8 cellular contexts compared by ENCODE assay signal in genomic region chr6:26342106-26342999, GRCh38. TPM values are rescaled to one million over a fixed set of nuclear protein-coding genes. Genes with fewer than 3 reads are reported as not detected.
DNase-seq lines count a peak whose midpoint lies in the region; ATAC-seq and TF ChIP-seq lines count a peak whose summit lies in the region.

No MANE protein-coding gene starts in this region.

- intact Hi-C loops in Right ventricle myocardium superior (cut with DNase I) = loop anchor here (5.0 kb wide), 1 partner anchor 250 kb away; no protein-coding TSS in a partner anchor

- peak; percentile 59 for ATAC-seq in GM18867 (IDR thresholded peaks at IDR 0.05; ENCODE audit: unreplicated experiment)
- peak; percentile 71 for ATAC-seq in HG02885 (IDR thresholded peaks at IDR 0.05; ENCODE audit: poor library complexity, unreplicated experiment)
- ATAC-seq in T-helper 17 cell = peak; percentile 15
- ATAC-seq in Right ventricle myocardium superior (ENCODE audit: poor library complexity) = no peak

- no peaks in the 10 kb centered on the region for H3K36me3 Mint-ChIP-seq in T-helper 17 cell (ENCODE audit: low read depth)

- no peak for TF ChIP-seq POLR2A in erythroblast (IDR thresholded peaks at IDR 0.05; ENCODE audit: low read length)

- no peaks in the 10 kb centered on the region for H3K9me3 ChIP-seq in T-helper 17 cell (ENCODE audit: control insufficient read depth, low read length, poor library complexity, severe bottlenecking)
- no peaks in the 10 kb centered on the region for H3K9me3 ChIP-seq in iPS-18c (ENCODE audit: control insufficient read depth, insufficient read depth, low read length)

- H3K27me3 Mint-ChIP-seq in T-helper 17 cell = peaks cover 5% of the 10 kb centered on the region

- H3K4me1 Mint-ChIP-seq in T-helper 17 cell = peaks cover 2% of the 10 kb centered on the region

- peak overlapping the region; percentile 51 for H3K4me3 ChIP-seq in iPS-18c (ENCODE audit: insufficient read depth, low read depth, low read length)

- H3K27ac Mint-ChIP-seq in T-helper 17 cell = peak overlapping the region; percentile 63

- DNase-seq in T-helper 17 cell (no peak), Right ventricle myocardium superior (no peak), NCI-H82 treated with DMSO at 0.1 percent for 48 hours (lab: John Stamatoyannopoulos, UW; ENCODE audit: unreplicated experiment) (no peak), pons (ENCODE audit: low spot score) (no peak), erythroblast (lab: John Stamatoyannopoulos, UW) (no peak)

- H3K4me3 Mint-ChIP-seq in T-helper 17 cell = peak overlapping the region; percentile 89

RNA-seq across cellular contexts. Expression of gene BTN3A2, which starts 22.6 kb away (rescaled TPM):
- 100 to 1,000 TPM; 115 to 147 TPM for total RNA-seq in T-helper 17 cell
- total RNA-seq in Right ventricle myocardium superior = 12.8 TPM

RNA-seq across cellular contexts. Expression of gene BTN2A2, which starts 40.6 kb away (rescaled TPM):
- total RNA-seq in T-helper 17 cell (10 to 100 TPM; 21.4 to 23.6 TPM), Right ventricle myocardium superior (4.9 TPM)

RNA-seq across cellular contexts. Expression of gene BTN3A1, which starts 59.7 kb away (rescaled TPM):
- total RNA-seq in T-helper 17 cell = 100 to 1,000 TPM; 169 to 205 TPM
- total RNA-seq in Right ventricle myocardium superior = 9.0 TPM

Comparison
In these comparisons a context has a peak if more than half of its experiments do, and no peak if none do; other contexts are left out.
1. RNA of gene BTN3A1, which starts 59.7 kb away (total RNA-seq): 169 to 205 TPM in T-helper 17 cell; 9.0 TPM in Right ventricle myocardium superior (single experiment); every median in the first group is over 10 times any median in the second.